Comparison of ENCODE assay signal across 10 cellular contexts in genomic region chr17:80941743-80942211, GRCh38. TPM values are rescaled to one million over a fixed set of nuclear protein-coding genes. Genes with fewer than 3 reads are reported as not detected.
DNase-seq lines count a peak whose midpoint lies in the region; ATAC-seq and TF ChIP-seq lines count a peak whose summit lies in the region.
"Had no signal": no experiment of that assay in that cellular context is flagged by ENCODE, and none has a peak within 500 bp of the region (broad histone marks: within the 10 kb centered on the region; RNA-seq: fewer than 3 reads in every experiment).

No MANE protein-coding gene starts in this region.

- WGBS in esophagus, 2 donors = 80 to 87% methylated on average over 28 of the region's 28 CpGs
- 75% methylated on average over 28 of the region's 28 CpGs; no CpG with 5 or more reads in 1 of the 2 donors for WGBS in transverse colon (ENCODE audit: low coverage in 1 of 2), 2 donors

- no peak for ATAC-seq in activated CD4-positive, CD25-positive, alpha-beta regulatory T cell treated with anti-CD3 and anti-CD28 coated beads, Interleukin-2, amount 50 U/mL, for 24 hours
- ATAC-seq in activated CD8-positive, alpha-beta T cell treated with anti-CD3 and anti-CD28 coated beads for 36 hours = no peak

- H3K9me3 Mint-ChIP-seq in activated CD8-positive, alpha-beta T cell treated with anti-CD3 and anti-CD28 coated beads for 36 hours = no peaks in the 10 kb centered on the region
- H3K9me3 Mint-ChIP-seq: immature natural killer cell, type B pancreatic cell had no signal

- CTCF ChIA-PET in activated CD8-positive, alpha-beta T cell treated with anti-CD3 and anti-CD28 coated beads for 36 hours (lab: Charles Lee) = interaction anchor here (1.0 to 1.9 kb wide), 2 partner anchors 30 to 43 kb away, joined by 3 to 4 read pairs; no protein-coding TSS in a partner anchor

- H3K36me3 ChIP-seq in Peyer's patch = peaks cover 0 to 14% (median 0%) of the 10 kb centered on the region in 3 donors
- H3K36me3 ChIP-seq in esophagus (ENCODE audit: control insufficient read depth in 2 of 2, insufficient read depth in 2 of 2, low read length in 1 of 2) = peaks cover 0 to 8% of the 10 kb centered on the region in 2 donors
- H3K36me3 ChIP-seq in mucosa of rectum (ENCODE audit: control insufficient read depth in 2 of 2, insufficient read depth in 2 of 2, low read length in 2 of 2) = peaks cover 7 to 14% of the 10 kb centered on the region in 2 donors
- peaks cover 0 to 9% (median 3%) of the 10 kb centered on the region in 4 donors for H3K36me3 ChIP-seq in transverse colon

- TF ChIP-seq CTCF in Peyer's patch (IDR thresholded peaks at IDR 0.05) (no peak), transverse colon (IDR thresholded peaks at IDR 0.05) (no peak)
- no peak for TF ChIP-seq CTCF in activated CD8-positive, alpha-beta T cell treated with anti-CD3 and anti-CD28 coated beads for 36 hours (IDR thresholded peaks at IDR 0.05)

- H3K27me3 ChIP-seq in Peyer's patch = no peaks in the 10 kb centered on the region
- no peaks in the 10 kb centered on the region for H3K27me3 ChIP-seq in esophagus (ENCODE audit: control insufficient read depth in 1 of 2, insufficient read depth in 2 of 2, low read length in 2 of 2)
- H3K27me3 ChIP-seq in mucosa of rectum (ENCODE audit: control insufficient read depth in 2 of 2, insufficient read depth in 2 of 2, low read length in 2 of 2) = no peaks in the 10 kb centered on the region
- H3K27me3 ChIP-seq in transverse colon = no peaks in the 10 kb centered on the region

- peaks cover 23% of the 10 kb centered on the region for H3K4me1 Mint-ChIP-seq in activated CD8-positive, alpha-beta T cell treated with anti-CD3 and anti-CD28 coated beads for 36 hours (ENCODE audit: low read depth)

- H3K27me3 Mint-ChIP-seq in activated CD8-positive, alpha-beta T cell treated with anti-CD3 and anti-CD28 coated beads for 36 hours = no peaks in the 10 kb centered on the region
- H3K27me3 Mint-ChIP-seq: type B pancreatic cell had no signal

- peaks cover 18% of the 10 kb centered on the region for H3K36me3 Mint-ChIP-seq in activated CD8-positive, alpha-beta T cell treated with anti-CD3 and anti-CD28 coated beads for 36 hours (ENCODE audit: low read depth)

- H3K27ac ChIP-seq in Peyer's patch = peak overlapping the region in 3 of 4 donors; percentile 16 to 57 (median 44)
- H3K27ac ChIP-seq in esophagus (ENCODE audit: low read depth in 2 of 2, low read length in 1 of 2) = peak overlapping the region; percentile 66 to 74
- peak overlapping the region; percentile 14 to 57 for H3K27ac ChIP-seq in mucosa of rectum (ENCODE audit: low read depth in 2 of 2, low read length in 2 of 2)
- peak overlapping the region; percentile 76 to 86 (median 80) for H3K27ac ChIP-seq in transverse colon
- H3K27ac ChIP-seq: parathyroid adenoma had no signal

- H3K27ac Mint-ChIP-seq in activated CD8-positive, alpha-beta T cell treated with anti-CD3 and anti-CD28 coated beads for 36 hours = no peak overlapping the region
- H3K27ac Mint-ChIP-seq: type B pancreatic cell had no signal

- H3K4me3 ChIP-seq in Peyer's patch = no peak overlapping the region
- H3K4me3 ChIP-seq in esophagus (ENCODE audit: low read depth in 1 of 2, low read length in 2 of 2) = no peak overlapping the region
- no peak overlapping the region for H3K4me3 ChIP-seq in mucosa of rectum (ENCODE audit: low read length in 2 of 2)
- H3K4me3 ChIP-seq in transverse colon = no peak overlapping the region

- no peak for TF ChIP-seq EP300 in transverse colon (IDR thresholded peaks at IDR 0.05; ENCODE audit: low read depth)

- in situ Hi-C loops in transverse colon (cut with MboI; ENCODE audit: low pct_ligation_motif_present in 1 of 4, low pct_unique_long_range_greater_than_20kb in 1 of 4, low sequenced_read_pairs in 3 of 4) = no loop called here

- H3K9ac ChIP-seq in mucosa of rectum (ENCODE audit: low read depth in 1 of 2, low read length in 2 of 2) = no peak overlapping the region
- H3K9ac ChIP-seq: parathyroid adenoma had no signal

- no peak for DNase-seq in Peyer's patch
- no peak for DNase-seq in transverse colon
- no peak for DNase-seq in activated CD8-positive, alpha-beta T cell treated with anti-CD3 and anti-CD28 coated beads for 36 hours
- DNase-seq in NCI-H748 (lab: John Stamatoyannopoulos, UW; ENCODE audit: unreplicated experiment) = no peak
- DNase-seq: immature natural killer cell had no signal

- no peak overlapping the region for H3K4me3 Mint-ChIP-seq in activated CD8-positive, alpha-beta T cell treated with anti-CD3 and anti-CD28 coated beads for 36 hours
- H3K4me3 Mint-ChIP-seq: immature natural killer cell, type B pancreatic cell had no signal

- intact Hi-C loops in transverse colon (cut with DNase I; ENCODE audit: low total_unique reads) = no loop called here
- intact Hi-C loops in activated CD8-positive, alpha-beta T cell treated with anti-CD3 and anti-CD28 coated beads for 36 hours (cut with micrococcal nuclease) = no loop called here

- no peaks in the 10 kb centered on the region for H3K9me3 ChIP-seq in Peyer's patch
- H3K9me3 ChIP-seq in esophagus (ENCODE audit: control insufficient read depth in 2 of 2, insufficient read depth in 1 of 2, low read depth in 1 of 2, low read length in 1 of 2) = no peaks in the 10 kb centered on the region
- no peaks in the 10 kb centered on the region for H3K9me3 ChIP-seq in mucosa of rectum (ENCODE audit: control insufficient read depth in 2 of 2, low read length in 2 of 2)
- H3K9me3 ChIP-seq in transverse colon = no peaks in the 10 kb centered on the region

- H3K4me1 ChIP-seq in Peyer's patch = peaks cover 0 to 15% (median 3%) of the 10 kb centered on the region in 4 donors
- H3K4me1 ChIP-seq in esophagus (ENCODE audit: control insufficient read depth in 2 of 2, insufficient read depth in 2 of 2, low read length in 1 of 2) = peaks cover 0 to 5% of the 10 kb centered on the region in 2 donors
- peaks cover 10 to 13% of the 10 kb centered on the region in 2 donors for H3K4me1 ChIP-seq in mucosa of rectum (ENCODE audit: control insufficient read depth in 2 of 2, insufficient read depth in 2 of 2, low read length in 2 of 2)
- H3K4me1 ChIP-seq in transverse colon = peaks cover 6 to 20% (median 18%) of the 10 kb centered on the region in 4 donors
- H3K4me1 ChIP-seq: parathyroid adenoma had no signal

- TF ChIP-seq POLR2A in Peyer's patch (IDR thresholded peaks at IDR 0.05) = no peak
- no peak for TF ChIP-seq POLR2A in transverse colon (IDR thresholded peaks at IDR 0.05)

- POLR2A ChIA-PET in activated CD8-positive, alpha-beta T cell treated with anti-CD3 and anti-CD28 coated beads for 36 hours (lab: Charles Lee) = no interaction called here

RNA-seq across cellular contexts. Expression of gene CHMP6, which starts 49.9 kb away (rescaled TPM):
- total RNA-seq in Peyer's patch (10 to 100 TPM; 29.9 to 57.8 (median 37.1) TPM), transverse colon (100 to 1,000 TPM in 1 of 4 donors, 10 to 100 TPM in 3; 38.6 to 107 (median 41.7) TPM)
- polyA plus RNA-seq in esophagus = 10 to 100 TPM; 21.5 to 26.7 TPM
- 10 to 100 TPM; 13.9 to 16.7 TPM for total RNA-seq in activated CD8-positive, alpha-beta T cell treated with anti-CD3 and anti-CD28 coated beads for 36 hours
